Comparison of ENCODE assay signal across 28 cellular contexts in genomic region chrX:134929813-134930212, GRCh38. TPM values are rescaled to one million over a fixed set of nuclear protein-coding genes. Genes with fewer than 3 reads are reported as not detected.
DNase-seq lines count a peak whose midpoint lies in the region; ATAC-seq, FAIRE-seq and TF ChIP-seq lines count a peak whose summit lies in the region.
"Had no signal": no experiment of that assay in that cellular context is flagged by ENCODE, and none has a peak within 500 bp of the region (broad histone marks: within the 10 kb centered on the region; RNA-seq: fewer than 3 reads in every experiment).

No MANE protein-coding gene starts in this region.

- CTCF ChIA-PET in activated CD4-positive, alpha-beta T cell treated with anti-CD3 and anti-CD28 coated beads for 36 hours (lab: Charles Lee), result no interaction called here

- no peaks in the 10 kb centered on the region for H3K9me3 ChIP-seq in CD4-positive, CD25-positive, alpha-beta regulatory T cell (ENCODE audit: control insufficient read depth in 2 of 2, low read length in 2 of 2)
- H3K9me3 ChIP-seq: A549, heart right ventricle, lower lobe of right lung, SJSA1, transverse colon had no signal

- no peak for FAIRE-seq in GM12892 (lab: Jason Lieb, UNC)
- FAIRE-seq: A549 had no signal

- no peak overlapping the region for H3K27ac Mint-ChIP-seq in activated CD4-positive, alpha-beta T cell treated with anti-CD3 and anti-CD28 coated beads for 36 hours
- no peak overlapping the region for H3K27ac Mint-ChIP-seq in CD4-positive, CD25-positive, alpha-beta regulatory T cell
- H3K27ac Mint-ChIP-seq in activated naive CD8-positive, alpha-beta T cell treated with anti-CD3 and anti-CD28 coated beads, Interleukin-2, amount 10 ng/mL, durations not matched to agents 7 days and 5 days, result no peak overlapping the region
- H3K27ac Mint-ChIP-seq: activated naive CD8-positive, alpha-beta T cell; CD8-positive, alpha-beta T cell; GM23338; HFFc6; natural killer cell had no signal

- peak overlapping the region; percentile 51 for H3K4me3 ChIP-seq in CD4-positive, CD25-positive, alpha-beta regulatory T cell (ENCODE audit: low read depth, low read length)
- H3K4me3 ChIP-seq: A549, esophagus muscularis mucosa, GM23338, heart right ventricle, lower lobe of right lung, SJSA1, transverse colon had no signal

- ATAC-seq in activated CD4-positive, alpha-beta T cell treated with anti-CD3 and anti-CD28 coated beads for 36 hours, result peak; percentile 94
- peak; percentile 93 to 95 for ATAC-seq in CD4-positive, CD25-positive, alpha-beta regulatory T cell (ENCODE audit: low read depth in 2 of 2)
- ATAC-seq in activated naive CD8-positive, alpha-beta T cell treated with anti-CD3 and anti-CD28 coated beads, Interleukin-2, amount 10 ng/mL, durations not matched to agents 7 days and 5 days (ENCODE audit: low read depth), result peak; percentile 99
- no peak for ATAC-seq in GM19455 (IDR thresholded peaks at IDR 0.05; ENCODE audit: unreplicated experiment)
- ATAC-seq: A549; CD8-positive, alpha-beta T cell; foreskin keratinocyte; GM23338; heart right ventricle; lower lobe of right lung; Panc1 had no signal

- no peaks in the 10 kb centered on the region for H3K27me3 Mint-ChIP-seq in activated CD4-positive, alpha-beta T cell treated with anti-CD3 and anti-CD28 coated beads for 36 hours
- H3K27me3 Mint-ChIP-seq in CD4-positive, CD25-positive, alpha-beta regulatory T cell, result peaks cover 4% of the 10 kb centered on the region
- no peaks in the 10 kb centered on the region for H3K27me3 Mint-ChIP-seq in activated naive CD8-positive, alpha-beta T cell treated with anti-CD3 and anti-CD28 coated beads, Interleukin-2, amount 10 ng/mL, durations not matched to agents 7 days and 5 days
- H3K27me3 Mint-ChIP-seq: activated naive CD8-positive, alpha-beta T cell had no signal

- H3K9me3 Mint-ChIP-seq in activated CD4-positive, alpha-beta T cell treated with anti-CD3 and anti-CD28 coated beads for 36 hours (ENCODE audit: low read depth), result no peaks in the 10 kb centered on the region
- H3K9me3 Mint-ChIP-seq in CD4-positive, CD25-positive, alpha-beta regulatory T cell, result no peaks in the 10 kb centered on the region
- H3K9me3 Mint-ChIP-seq in activated naive CD8-positive, alpha-beta T cell treated with anti-CD3 and anti-CD28 coated beads, Interleukin-2, amount 10 ng/mL, durations not matched to agents 7 days and 5 days, result peaks cover 1% of the 10 kb centered on the region
- H3K9me3 Mint-ChIP-seq: CD8-positive, alpha-beta T cell; natural killer cell had no signal

- H3K27ac ChIP-seq in CD4-positive, CD25-positive, alpha-beta regulatory T cell (ENCODE audit: insufficient read depth, low read length, poor library complexity, severe bottlenecking), result peak overlapping the region; percentile 49
- H3K27ac ChIP-seq: A549, esophagus muscularis mucosa, foreskin keratinocyte, heart right ventricle, lower lobe of right lung, SJSA1, transverse colon had no signal

- no peak for TF ChIP-seq POLR2A in GM12892 (IDR thresholded peaks at IDR 0.05; ENCODE audit: low read depth, low read length)

- H3K36me3 ChIP-seq in CD4-positive, CD25-positive, alpha-beta regulatory T cell (ENCODE audit: control insufficient read depth, insufficient read depth, low read length), result no peaks in the 10 kb centered on the region
- H3K36me3 ChIP-seq: esophagus muscularis mucosa, heart right ventricle, lower lobe of right lung, SJSA1, transverse colon had no signal

- H3K4me1 ChIP-seq in CD4-positive, CD25-positive, alpha-beta regulatory T cell (ENCODE audit: control insufficient read depth, insufficient read depth, low read length, poor library complexity, severe bottlenecking), result no peaks in the 10 kb centered on the region
- H3K4me1 ChIP-seq: foreskin keratinocyte, heart right ventricle, lower lobe of right lung, transverse colon had no signal

- H3K27me3 ChIP-seq in CD4-positive, CD25-positive, alpha-beta regulatory T cell (ENCODE audit: control insufficient read depth, insufficient read depth, low read length), result no peaks in the 10 kb centered on the region
- H3K27me3 ChIP-seq: esophagus muscularis mucosa, foreskin keratinocyte, SJSA1, transverse colon had no signal

- DNase-seq in activated CD4-positive, alpha-beta T cell treated with anti-CD3 and anti-CD28 coated beads for 36 hours, result peak; percentile 25
- no peak for DNase-seq in activated CD4-positive, alpha-beta T cell treated with anti-CD3 and anti-CD28 coated beads, Interleukin-2, amount 50 U/mL, for 48 hours
- peak in 2 of 3 donors; percentile 20 to 94 for DNase-seq in CD4-positive, CD25-positive, alpha-beta regulatory T cell
- DNase-seq in RKO (ENCODE audit: low spot score), result peak; percentile 9
- no peak for DNase-seq in activated naive CD8-positive, alpha-beta T cell treated with anti-CD3 and anti-CD28 coated beads, Interleukin-2, amount 10 ng/mL, durations not matched to agents 7 days and 5 days
- no peak for DNase-seq in GM12892 (ENCODE audit: insufficient read length)
- no peak for DNase-seq in activated effector memory CD4-positive, alpha-beta T cell treated with anti-CD3 and anti-CD28 coated beads, Interleukin-2, amount 50 U/mL, for 16 hours
- DNase-seq: CD8-positive, alpha-beta T cell; central memory CD4-positive, alpha-beta T cell; DMS 273 treated with DMSO at 0.1 percent for 48 hours; foreskin keratinocyte; heart right ventricle; HFFc6; kidney glomerular epithelial cell; lower lobe of right lung; natural killer cell; NCI-H1048; NCI-H1694 treated with DMSO at 0.1 percent for 48 hours; NCI-H524; stimulated activated CD8-positive, alpha-beta memory T cell treated with anti-CD3 and anti-CD28 coated beads, Interleukin-4, amount 100 ng/mL, for 48 hours; transverse colon had no signal

- no peak overlapping the region for H3K4me3 Mint-ChIP-seq in activated CD4-positive, alpha-beta T cell treated with anti-CD3 and anti-CD28 coated beads for 36 hours
- no peak overlapping the region for H3K4me3 Mint-ChIP-seq in CD4-positive, CD25-positive, alpha-beta regulatory T cell
- H3K4me3 Mint-ChIP-seq in activated naive CD8-positive, alpha-beta T cell treated with anti-CD3 and anti-CD28 coated beads, Interleukin-2, amount 10 ng/mL, durations not matched to agents 7 days and 5 days, result no peak overlapping the region
- H3K4me3 Mint-ChIP-seq: activated naive CD8-positive, alpha-beta T cell; CD8-positive, alpha-beta T cell; GM23338; HFFc6; natural killer cell had no signal

- POLR2A ChIA-PET in activated CD4-positive, alpha-beta T cell treated with anti-CD3 and anti-CD28 coated beads for 36 hours (lab: Charles Lee), result no interaction called here
- POLR2A ChIA-PET in activated naive CD8-positive, alpha-beta T cell treated with anti-CD3 and anti-CD28 coated beads, Interleukin-2, amount 10 ng/mL, durations not matched to agents 7 days and 5 days (lab: Charles Lee), result interaction anchor here (0.8 to 1.3 kb wide), 3 partner anchors 10 to 743 kb away, joined by 4 to 6 read pairs (median 5); a partner anchor contains a TSS

- H3K4me1 Mint-ChIP-seq in activated CD4-positive, alpha-beta T cell treated with anti-CD3 and anti-CD28 coated beads for 36 hours, result no peaks in the 10 kb centered on the region
- H3K4me1 Mint-ChIP-seq in CD4-positive, CD25-positive, alpha-beta regulatory T cell, result peaks cover 0 to 2% (median 0%) of the 10 kb centered on the region in 4 donors
- peaks cover 6% of the 10 kb centered on the region for H3K4me1 Mint-ChIP-seq in activated naive CD8-positive, alpha-beta T cell treated with anti-CD3 and anti-CD28 coated beads, Interleukin-2, amount 10 ng/mL, durations not matched to agents 7 days and 5 days
- H3K4me1 Mint-ChIP-seq: GM23338, natural killer cell had no signal

- no peaks in the 10 kb centered on the region for H3K36me3 Mint-ChIP-seq in activated CD4-positive, alpha-beta T cell treated with anti-CD3 and anti-CD28 coated beads for 36 hours (ENCODE audit: low read depth)
- H3K36me3 Mint-ChIP-seq in CD4-positive, CD25-positive, alpha-beta regulatory T cell, result no peaks in the 10 kb centered on the region
- peaks cover 2% of the 10 kb centered on the region for H3K36me3 Mint-ChIP-seq in activated naive CD8-positive, alpha-beta T cell treated with anti-CD3 and anti-CD28 coated beads, Interleukin-2, amount 10 ng/mL, durations not matched to agents 7 days and 5 days
- H3K36me3 Mint-ChIP-seq: activated naive CD8-positive, alpha-beta T cell; CD8-positive, alpha-beta T cell; natural killer cell had no signal

- intact Hi-C loops in activated CD4-positive, alpha-beta T cell treated with anti-CD3 and anti-CD28 coated beads for 36 hours (cut with DNase I, micrococcal nuclease), result no loop called here

RNA-seq across cellular contexts. Expression of gene MOSPD1, which starts 14.8 kb away (rescaled TPM):
- total RNA-seq in activated CD4-positive, alpha-beta T cell treated with anti-CD3 and anti-CD28 coated beads for 36 hours, result 1 to 10 TPM; 7.7 to 9.3 TPM
- 9.9 TPM for total RNA-seq in CD4-positive, CD25-positive, alpha-beta regulatory T cell
- polyA plus RNA-seq in CD4-positive, CD25-positive, alpha-beta regulatory T cell, result 10 to 100 TPM; 22.5 to 27.1 (median 24.0) TPM
- 10 to 100 TPM; 10.4 to 13.7 TPM for total RNA-seq in activated naive CD8-positive, alpha-beta T cell treated with anti-CD3 and anti-CD28 coated beads, Interleukin-2, amount 10 ng/mL, durations not matched to agents 7 days and 5 days
- 6.9 TPM for polyA plus RNA-seq in GM12892 (2012; ENCODE audit: missing spikeins)

Comparison
In these comparisons a context has a peak if more than half of its experiments do, and no peak if none do; other contexts are left out.
1. DNase-seq: peak in activated CD4-positive, alpha-beta T cell treated with anti-CD3 and anti-CD28 coated beads for 36 hours (single experiment), CD4-positive, CD25-positive, alpha-beta regulatory T cell (2 of 3) and RKO (single experiment); none in activated CD4-positive, alpha-beta T cell treated with anti-CD3 and anti-CD28 coated beads, Interleukin-2, amount 50 U/mL, for 48 hours (0 of 2), activated naive CD8-positive, alpha-beta T cell treated with anti-CD3 and anti-CD28 coated beads, Interleukin-2, amount 10 ng/mL, durations not matched to agents 7 days and 5 days (single experiment), GM12892 (single experiment) and activated effector memory CD4-positive, alpha-beta T cell treated with anti-CD3 and anti-CD28 coated beads, Interleukin-2, amount 50 U/mL, for 16 hours (single experiment).